ENCODE assay signal across 14 cellular contexts in the genomic region with DNA sequence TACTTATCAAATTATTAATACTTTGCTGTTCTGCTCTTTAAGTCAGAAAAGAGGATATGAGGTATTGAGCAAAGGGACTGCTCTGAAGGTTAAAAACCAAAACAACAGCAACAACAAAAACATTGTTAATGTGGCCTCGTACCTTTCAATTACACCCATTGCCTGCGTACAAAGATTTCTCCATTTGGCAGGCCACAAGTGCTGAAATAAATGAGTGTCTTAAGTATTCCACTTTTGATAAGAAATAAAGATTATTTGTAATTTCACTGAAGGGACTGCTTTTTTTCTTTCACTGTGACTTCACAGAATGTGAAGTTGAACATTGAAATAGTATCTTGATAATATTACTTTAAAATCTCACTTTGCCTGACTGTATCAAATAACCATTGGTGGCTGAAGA.
"Had no signal": no experiment of that assay in that cellular context is flagged by ENCODE, and none has a peak within 500 bp of the region (broad histone marks: within the 10 kb centered on the region; RNA-seq: fewer than 3 reads in every experiment).

No MANE protein-coding gene starts in this region.

- DNase-seq: effector memory CD4-positive, alpha-beta T cell; kidney; left cardiac atrium; stimulated activated CD4-positive, alpha-beta T cell treated with anti-CD3 and anti-CD28 coated beads, Interleukin-4, amount 100 ng/mL, for 1 hour; stimulated activated CD8-positive, alpha-beta memory T cell treated with anti-CD3 and anti-CD28 coated beads, Interleukin-4, amount 100 ng/mL, for 48 hours; stimulated activated naive CD8-positive, alpha-beta T cell treated with anti-CD3 and anti-CD28 coated beads, Interleukin-15, Interleukin-2, amounts not matched to agents 100 U/mL and 50 U/mL, for 24 hours; thyroid gland had no signal

- H3K27ac ChIP-seq: suprapubic skin, thyroid gland had no signal

- H3K9me3 ChIP-seq: suprapubic skin, thyroid gland had no signal

- H3K4me3 ChIP-seq: suprapubic skin, thyroid gland had no signal

- H3K36me3 ChIP-seq: suprapubic skin, thyroid gland had no signal

- H3K4me1 ChIP-seq: suprapubic skin, thyroid gland had no signal

- H3K27me3 ChIP-seq: suprapubic skin, thyroid gland had no signal

- ATAC-seq: esophagus mucosa; natural killer cell treated with Interleukin-12 subunit alpha and Interleukin-12 subunit beta and Interleukin-15 and Interleukin-18, amount 100 ng/mL, for 72 hours; stimulated activated effector memory CD8-positive, alpha-beta T cell treated with anti-CD3 and anti-CD28 coated beads, Interleukin-12 subunit alpha, Interleukin-12 subunit beta, amount 100 ng/mL, for 72 hours; stimulated activated naive CD8-positive, alpha-beta T cell treated with anti-CD3 and anti-CD28 coated beads, Interleukin-15, Interleukin-2, amounts not matched to agents 100 U/mL and 50 U/mL, for 24 hours had no signal

- FAIRE-seq: endometrium, frontal cortex, kidney, urothelium cell line had no signal
